ENCODE assay signal across 8 cellular contexts in the genomic region with DNA sequence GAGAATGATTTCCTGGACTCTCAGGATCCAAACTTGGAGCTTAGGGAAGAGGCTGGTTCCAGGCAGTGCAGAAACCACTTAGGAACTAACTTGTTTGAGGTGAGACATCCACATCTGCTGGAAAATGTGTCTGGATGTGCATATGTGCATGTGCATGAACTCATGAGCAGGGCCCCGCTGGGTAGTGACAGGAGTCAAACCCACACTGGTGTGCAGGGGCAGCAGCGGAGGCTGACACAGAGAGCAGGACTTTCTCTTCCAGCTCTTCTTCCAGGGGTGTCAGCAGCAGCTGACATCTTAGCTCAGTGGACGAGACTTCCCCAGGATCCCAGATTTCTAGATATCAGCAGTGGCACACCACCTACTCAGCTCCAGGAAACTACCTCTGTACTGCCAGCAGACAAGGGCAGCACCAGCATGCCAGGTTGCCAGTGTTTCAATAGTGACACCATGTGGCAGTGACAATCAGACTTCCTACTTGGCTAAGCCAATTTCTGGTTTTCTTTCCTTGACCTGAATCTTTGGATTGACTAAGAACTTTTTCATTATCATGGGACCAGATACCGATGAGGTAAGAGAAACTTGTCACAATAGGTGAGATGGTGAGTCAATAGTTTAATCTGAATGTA.
DNase-seq lines count a peak whose midpoint lies in the region; TF ChIP-seq lines count a peak whose summit lies in the region.
"Had no signal": no experiment of that assay in that cellular context is flagged by ENCODE, and none has a peak within 500 bp of the region (broad histone marks: within the 10 kb centered on the region; RNA-seq: fewer than 3 reads in every experiment).

No MANE protein-coding gene starts in this region.

- in situ Hi-C loops in T47D (cut with HindIII; ENCODE audit: low pct_unique_long_range_greater_than_20kb, low sequenced_read_pairs) = no loop called here

- TF ChIP-seq CTCF in NB4 (IDR thresholded peaks at IDR 0.05; ENCODE audit: low read depth, low read length) = no peak

- DNase-seq in GDM1 (lab: John Stamatoyannopoulos, UW) (peak; percentile 10), NB4 (ENCODE audit: low read depth) (peak; percentile 14), T47D (ENCODE audit: low read depth in 1 of 2, low spot score in 1 of 2) (peak; percentile 12 to 52), occipital lobe (lab: John Stamatoyannopoulos, UW) (peak; percentile 27), GF-D8 (lab: John Stamatoyannopoulos, UW) (no peak), retina (no peak)
- no peak for DNase-seq in central memory CD4-positive, alpha-beta T cell
- DNase-seq: activated CD4-positive, alpha-beta T cell treated with anti-CD3 and anti-CD28 coated beads for 48 hours had no signal

- no peak overlapping the region for H3K4me3 ChIP-seq in NB4 (ENCODE audit: low read depth, low read length)

- TF ChIP-seq POLR2A in NB4 (IDR thresholded peaks at IDR 0.05; ENCODE audit: extremely low read depth, insufficient read length) = no peak

Comparison
In these comparisons a context has a peak if more than half of its experiments do, and no peak if none do; other contexts are left out.
1. DNase-seq: peak in GDM1 (single experiment), NB4 (single experiment), T47D (2 of 2) and occipital lobe (single experiment); none in GF-D8 (single experiment), retina (single experiment) and central memory CD4-positive, alpha-beta T cell (single experiment).